In the genomic region with DNA sequence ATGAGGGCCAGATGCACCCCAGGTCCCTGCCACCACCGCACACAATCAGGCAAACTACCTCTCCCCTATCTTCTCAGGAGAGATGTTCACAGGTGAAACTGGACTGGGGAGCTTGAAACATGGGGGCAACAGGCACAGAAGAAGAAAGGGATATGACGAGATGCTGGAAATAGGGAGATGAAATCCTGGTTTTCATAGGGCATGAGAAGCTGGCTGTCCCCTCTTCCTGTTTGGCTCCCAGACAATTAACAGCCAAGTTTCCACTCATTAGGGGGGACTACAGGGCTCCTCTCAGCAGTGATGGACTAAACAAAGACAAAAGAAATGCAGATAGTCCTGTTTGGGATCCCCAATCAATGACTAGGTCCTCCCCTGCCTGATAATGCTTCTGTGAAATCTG, we compare ENCODE assay signal across 17 cellular contexts.
DNase-seq lines count a peak whose midpoint lies in the region; FAIRE-seq and TF ChIP-seq lines count a peak whose summit lies in the region.
"Had no signal": no experiment of that assay in that cellular context is flagged by ENCODE, and none has a peak within 500 bp of the region (broad histone marks: within the 10 kb centered on the region; RNA-seq: fewer than 3 reads in every experiment).

No MANE protein-coding gene starts in this region.

- no peak overlapping the region for H3K14ac ChIP-seq in H9 (ENCODE audit: insufficient read depth, low read length)
- H3K14ac ChIP-seq in H1 (ENCODE audit: insufficient read length) = no peak overlapping the region

- H2BK15ac ChIP-seq in H9 (ENCODE audit: low read depth, low read length) (no peak overlapping the region), H1 (ENCODE audit: low read length) (0 out of 2 replicates have a peak overlapping the region, but pooled peaks have one; percentile 18)

- no peak for TF ChIP-seq RAD21 in H1 (IDR thresholded peaks at IDR 0.05 in 1 of 2, conservative IDR thresholded peaks at IDR 0.05 in 1 of 2; ENCODE audit: low read depth in 2 of 2, low read length in 2 of 2)

- H4K20me1 ChIP-seq in H9 (ENCODE audit: control insufficient read depth, insufficient read depth, insufficient read length) = no peaks in the 10 kb centered on the region
- H4K20me1 ChIP-seq in H1 (replicated peaks in 1 of 2; ENCODE audit: control insufficient read depth in 1 of 2, insufficient read depth in 2 of 2, low read length in 2 of 2) = no peaks in the 10 kb centered on the region

- no peaks in the 10 kb centered on the region for H3K79me2 ChIP-seq in H9 (ENCODE audit: insufficient read depth, low read length)
- H3K79me2 ChIP-seq in H1 (ENCODE audit: control insufficient read depth in 1 of 2, insufficient read depth in 2 of 2, low read length in 2 of 2) = no peaks in the 10 kb centered on the region

- H3K56ac ChIP-seq in H9 (ENCODE audit: insufficient read length, low read depth, low read length) = no peak overlapping the region
- H3K56ac ChIP-seq in H1 (replicated peaks; ENCODE audit: insufficient read length, low read depth, low read length) = no peak overlapping the region

- H3K18ac ChIP-seq in H9 (ENCODE audit: insufficient read length, low read depth, low read length) (no peak overlapping the region), H1 (ENCODE audit: extremely low read depth, low read length) (no peak overlapping the region)

- intact Hi-C loops in activated T-helper 2 cell treated with anti-CD3 and anti-CD28 coated beads, Interferon-gamma antibody, Interleukin-2, Interleukin-4, amounts not matched to agents 10 μg/mL and 5 μg/mL and 100 μg/mL, durations not matched to agents 14 hours and 24 hours and 36 hours (cut with micrococcal nuclease) = no loop called here

- H2AK5ac ChIP-seq in H9 (ENCODE audit: insufficient read length, low read length) (no peak overlapping the region), H1 (ENCODE audit: low read depth, low read length) (no peak overlapping the region)

- H3K9ac ChIP-seq in H9 (ENCODE audit: extremely low read depth, insufficient read length, low read length) (no peak overlapping the region), H1 (replicated peaks in 1 of 4; ENCODE audit: extremely low read depth in 1 of 4, low read depth in 3 of 4, low read length in 3 of 4) (no peak overlapping the region)

- no peak overlapping the region for H3K4me2 ChIP-seq in H9 (ENCODE audit: insufficient read depth, insufficient read length, low read length)
- H3K4me2 ChIP-seq in H1 (ENCODE audit: insufficient read depth in 1 of 2, low read depth in 2 of 2, low read length in 2 of 2) = no peak overlapping the region; a peak in 1 of 4 replicates

- peaks cover 1% of the 10 kb centered on the region for H3K36me3 Mint-ChIP-seq in activated naive CD8-positive, alpha-beta T cell
- H3K36me3 Mint-ChIP-seq in activated naive CD8-positive, alpha-beta T cell treated with anti-CD3 and anti-CD28 coated beads for 36 hours = peaks cover 2% of the 10 kb centered on the region
- H3K36me3 Mint-ChIP-seq in H9 (ENCODE audit: insufficient read depth in 1 of 3, low read depth in 3 of 3) = no peaks in the 10 kb centered on the region
- no peaks in the 10 kb centered on the region for H3K36me3 Mint-ChIP-seq in activated T-helper 2 cell treated with anti-CD3 and anti-CD28 coated beads, Interferon-gamma antibody, Interleukin-2, Interleukin-4, amounts not matched to agents 10 μg/mL and 5 μg/mL and 100 μg/mL, durations not matched to agents 14 hours and 24 hours and 36 hours (ENCODE audit: low read depth)

- H3K23me2 ChIP-seq in H9 (ENCODE audit: insufficient read length, low read depth, low read length, poor library complexity, severe bottlenecking) (no peaks in the 10 kb centered on the region), H1 (ENCODE audit: low read depth, low read length) (no peaks in the 10 kb centered on the region)

- TF ChIP-seq POLR2A in H1 (IDR thresholded peaks at IDR 0.05; ENCODE audit: control extremely low read depth in 1 of 2, low read depth in 2 of 2, low read length in 2 of 2) = no peak

- H3K36me3 ChIP-seq in H1 (ENCODE audit: control insufficient read depth in 2 of 4, insufficient read depth in 4 of 4, low read length in 3 of 4) = no peaks in the 10 kb centered on the region

- FAIRE-seq in H1 (lab: Jason Lieb, UNC) = no peak
- FAIRE-seq: G401.6, GM12892 had no signal

- no peaks in the 10 kb centered on the region for H3K27me3 Mint-ChIP-seq in activated naive CD8-positive, alpha-beta T cell
- no peaks in the 10 kb centered on the region for H3K27me3 Mint-ChIP-seq in activated naive CD8-positive, alpha-beta T cell treated with anti-CD3 and anti-CD28 coated beads for 36 hours
- H3K27me3 Mint-ChIP-seq in H9 (ENCODE audit: low read depth) = no peaks in the 10 kb centered on the region
- no peaks in the 10 kb centered on the region for H3K27me3 Mint-ChIP-seq in activated T-helper 2 cell treated with anti-CD3 and anti-CD28 coated beads, Interferon-gamma antibody, Interleukin-2, Interleukin-4, amounts not matched to agents 10 μg/mL and 5 μg/mL and 100 μg/mL, durations not matched to agents 14 hours and 24 hours and 36 hours (ENCODE audit: low read depth)
- H3K27me3 Mint-ChIP-seq: CD4-positive, alpha-beta memory T cell had no signal

- peaks cover 31% of the 10 kb centered on the region for H3K4me1 Mint-ChIP-seq in activated naive CD8-positive, alpha-beta T cell (ENCODE audit: low read depth)
- H3K4me1 Mint-ChIP-seq in activated naive CD8-positive, alpha-beta T cell treated with anti-CD3 and anti-CD28 coated beads for 36 hours = peaks cover 36% of the 10 kb centered on the region
- peaks cover 37 to 43% of the 10 kb centered on the region in 2 experiments for H3K4me1 Mint-ChIP-seq in H9
- H3K4me1 Mint-ChIP-seq in activated T-helper 2 cell treated with anti-CD3 and anti-CD28 coated beads, Interferon-gamma antibody, Interleukin-2, Interleukin-4, amounts not matched to agents 10 μg/mL and 5 μg/mL and 100 μg/mL, durations not matched to agents 14 hours and 24 hours and 36 hours (ENCODE audit: low read depth) = peaks cover 23% of the 10 kb centered on the region

- H4K91ac ChIP-seq in H9 (ENCODE audit: insufficient read length, low read depth, low read length) (no peak overlapping the region), H1 (replicated peaks; ENCODE audit: insufficient read length, low read length) (no peak overlapping the region)

- peak overlapping the region; percentile 22 for H3K27ac Mint-ChIP-seq in activated naive CD8-positive, alpha-beta T cell
- H3K27ac Mint-ChIP-seq in activated naive CD8-positive, alpha-beta T cell treated with anti-CD3 and anti-CD28 coated beads for 36 hours = no peak overlapping the region
- H3K27ac Mint-ChIP-seq in H9 = peak overlapping the region; percentile 13 to 85 (median 13); a peak in 4 of 7 replicates
- no peak overlapping the region for H3K27ac Mint-ChIP-seq in activated T-helper 2 cell treated with anti-CD3 and anti-CD28 coated beads, Interferon-gamma antibody, Interleukin-2, Interleukin-4, amounts not matched to agents 10 μg/mL and 5 μg/mL and 100 μg/mL, durations not matched to agents 14 hours and 24 hours and 36 hours

- H2BK20ac ChIP-seq in H9 (ENCODE audit: low read depth, low read length, poor library complexity, severe bottlenecking) (no peak overlapping the region), H1 (ENCODE audit: low read length) (no peak overlapping the region)

- H4K5ac ChIP-seq in H9 (ENCODE audit: insufficient read length, low read depth, low read length) (no peak overlapping the region), H1 (ENCODE audit: insufficient read length, low read depth, low read length) (no peak overlapping the region)

- no CpG with 5 or more reads among the region's 2 CpGs for WGBS in H9 (ENCODE audit: extremely low coverage, insufficient read length, low lambda C conversion rate)
- 84% methylated on average over 2 of the region's 2 CpGs; no CpG with 5 or more reads in 1 of the 2 experiments for WGBS in H1 (ENCODE audit: extremely low coverage in 1 of 2, insufficient coverage in 1 of 2, insufficient read length in 1 of 2, insufficient replicate concordance in 2 of 2, low coverage in 1 of 2, low lambda C conversion rate in 2 of 2, missing lambda C conversion rate in 1 of 2), 2 experiments

- no peak overlapping the region for H3K4me3 ChIP-seq in H1 (ENCODE audit: extremely low read depth in 1 of 4, insufficient read depth in 2 of 4, low read depth in 3 of 4, low read length in 4 of 4)

- CTCF ChIA-PET in H1 (lab: Charles Lee; ENCODE audit: partially characterized antibody) = interaction anchor here (0.7 kb wide), 1 partner anchor 392 kb away, joined by 3 read pairs; no protein-coding TSS in a partner anchor

- no peaks in the 10 kb centered on the region for H3K27me3 ChIP-seq in H9 (ENCODE audit: insufficient read depth, low read length)
- no peaks in the 10 kb centered on the region for H3K27me3 ChIP-seq in H1 (replicated peaks in 1 of 4; ENCODE audit: control insufficient read depth in 3 of 4, extremely low read depth in 1 of 4, insufficient read depth in 3 of 4, low read length in 3 of 4)

- TF ChIP-seq CTCF in H9 (conservative IDR thresholded peaks at IDR 0.05) (no peak), H1 (IDR thresholded peaks at IDR 0.05; ENCODE audit: control extremely low read depth in 1 of 3, insufficient read depth in 1 of 3, low read depth in 1 of 3, low read length in 3 of 3) (no peak)

- H3K4me1 ChIP-seq in H9 (ENCODE audit: insufficient read depth, low read length) (peaks cover 11% of the 10 kb centered on the region; the same call in 1 of the 2 replicates), H1 (replicated peaks in 1 of 4; ENCODE audit: control insufficient read depth in 3 of 4, insufficient read depth in 4 of 4, low read length in 3 of 4) (peaks cover 2 to 12% (median 6%) of the 10 kb centered on the region in 4 experiments; a peak in 5 of 7 replicates)

- no peak for TF ChIP-seq EP300 in H1 (IDR thresholded peaks at IDR 0.05; ENCODE audit: borderline replicate concordance in 1 of 2, low read depth in 2 of 2, low read length in 2 of 2)

- H3K9me3 ChIP-seq in H9 (ENCODE audit: control insufficient read depth, low read depth, low read length) (no peaks in the 10 kb centered on the region), H1 (ENCODE audit: insufficient read depth in 2 of 2, low read depth in 1 of 2, low read length in 1 of 2) (no peaks in the 10 kb centered on the region)

- H3K27ac ChIP-seq in H9 (ENCODE audit: insufficient read length, low read depth, low read length) (no peak overlapping the region), H1 (ENCODE audit: low read depth, low read length) (no peak overlapping the region)

- POLR2A ChIA-PET in H1 (lab: Charles Lee; ENCODE audit: partially characterized antibody) = no interaction called here

- H3K4ac ChIP-seq in H9 (ENCODE audit: low read depth, low read length) = no peak overlapping the region
- H3K4ac ChIP-seq in H1 (replicated peaks; ENCODE audit: insufficient read length, low read depth, low read length) = no peak overlapping the region

- no peaks in the 10 kb centered on the region for H3K79me1 ChIP-seq in H9 (ENCODE audit: insufficient read depth, low read depth, low read length, poor library complexity, severe bottlenecking)
- no peaks in the 10 kb centered on the region; the same call in 1 of the 2 replicates for H3K79me1 ChIP-seq in H1 (ENCODE audit: low read depth, low read length)

- no peak overlapping the region for H2BK120ac ChIP-seq in H9 (ENCODE audit: low read depth, low read length, poor library complexity, severe bottlenecking)
- no peak overlapping the region for H2BK120ac ChIP-seq in H1 (replicated peaks; ENCODE audit: low read depth, low read length)

- H2AFZ ChIP-seq in H9 (ENCODE audit: low read length) (no peak overlapping the region), H1 (ENCODE audit: low read length) (no peak overlapping the region)

- H2BK12ac ChIP-seq in H9 (ENCODE audit: insufficient read length, low read depth, low read length) (peak overlapping the region; percentile 51), H1 (ENCODE audit: low read depth, low read length) (no peak overlapping the region)

- no peak overlapping the region for H2BK5ac ChIP-seq in H9 (ENCODE audit: insufficient read length, low read length)
- H2BK5ac ChIP-seq in H1 (ENCODE audit: low read depth, low read length) = no peak overlapping the region

- no peaks in the 10 kb centered on the region for H3K9me3 Mint-ChIP-seq in activated naive CD8-positive, alpha-beta T cell (ENCODE audit: low read depth)
- H3K9me3 Mint-ChIP-seq in activated naive CD8-positive, alpha-beta T cell treated with anti-CD3 and anti-CD28 coated beads for 36 hours = no peaks in the 10 kb centered on the region
- no peaks in the 10 kb centered on the region for H3K9me3 Mint-ChIP-seq in H9
- no peaks in the 10 kb centered on the region for H3K9me3 Mint-ChIP-seq in activated T-helper 2 cell treated with anti-CD3 and anti-CD28 coated beads, Interferon-gamma antibody, Interleukin-2, Interleukin-4, amounts not matched to agents 10 μg/mL and 5 μg/mL and 100 μg/mL, durations not matched to agents 14 hours and 24 hours and 36 hours
- H3K9me3 Mint-ChIP-seq: CD4-positive, alpha-beta memory T cell had no signal

- H3K4me3 Mint-ChIP-seq in activated naive CD8-positive, alpha-beta T cell = no peak overlapping the region
- no peak overlapping the region for H3K4me3 Mint-ChIP-seq in activated naive CD8-positive, alpha-beta T cell treated with anti-CD3 and anti-CD28 coated beads for 36 hours
- H3K4me3 Mint-ChIP-seq in H9 = no peak overlapping the region
- no peak overlapping the region for H3K4me3 Mint-ChIP-seq in activated T-helper 2 cell treated with anti-CD3 and anti-CD28 coated beads, Interferon-gamma antibody, Interleukin-2, Interleukin-4, amounts not matched to agents 10 μg/mL and 5 μg/mL and 100 μg/mL, durations not matched to agents 14 hours and 24 hours and 36 hours (ENCODE audit: low read depth)
- H3K4me3 Mint-ChIP-seq: CD4-positive, alpha-beta memory T cell had no signal

- H3T11ph ChIP-seq in H9 (ENCODE audit: low read length) = no peak overlapping the region

- H4K8ac ChIP-seq in H9 (replicated peaks; ENCODE audit: insufficient read length, low read depth, low read length) = no peak overlapping the region
- H4K8ac ChIP-seq in H1 (ENCODE audit: extremely low read depth, insufficient read depth, low read length) = no peak overlapping the region

- DNase-seq in activated naive CD8-positive, alpha-beta T cell treated with anti-CD3 and anti-CD28 coated beads for 36 hours = no peak
- DNase-seq in H9 (no peak), H1 (ENCODE audit: low read depth in 1 of 2, low spot score in 2 of 2) (no peak), D341Med (ENCODE audit: low spot score) (no peak), NCI-H345 treated with DMSO at 0.1 percent for 48 hours (lab: John Stamatoyannopoulos, UW; ENCODE audit: unreplicated experiment) (no peak)
- DNase-seq in activated T-helper 2 cell treated with anti-CD3 and anti-CD28 coated beads, Interferon-gamma antibody, Interleukin-2, Interleukin-4, amounts not matched to agents 10 μg/mL and 5 μg/mL and 100 μg/mL, durations not matched to agents 14 hours and 24 hours and 36 hours (ENCODE audit: low spot score) = no peak
- DNase-seq: C1 segment of cervical spinal cord; Calu3; CD4-positive, alpha-beta memory T cell; COR-L47; DMS153; DND-41; GOT3; H7 had no signal

- H3K23ac ChIP-seq in H9 (ENCODE audit: insufficient read length, low read depth, low read length) (no peak overlapping the region), H1 (ENCODE audit: insufficient read length) (no peak overlapping the region)

Comparison
In these comparisons a context has a peak if more than half of its experiments do, and no peak if none do; other contexts are left out.
1. H3K27ac Mint-ChIP-seq: peak in activated naive CD8-positive, alpha-beta T cell (single experiment) and H9 (3 of 3); none in activated naive CD8-positive, alpha-beta T cell treated with anti-CD3 and anti-CD28 coated beads for 36 hours (single experiment) and activated T-helper 2 cell treated with anti-CD3 and anti-CD28 coated beads, Interferon-gamma antibody, Interleukin-2, Interleukin-4, amounts not matched to agents 10 μg/mL and 5 μg/mL and 100 μg/mL, durations not matched to agents 14 hours and 24 hours and 36 hours (single experiment).